19 cellular contexts compared by ENCODE assay signal in genomic region chr16:12798171-12798570, GRCh38. TPM values are rescaled to one million over a fixed set of nuclear protein-coding genes. Genes with fewer than 3 reads are reported as not detected.
DNase-seq lines count a peak whose midpoint lies in the region; ATAC-seq, FAIRE-seq and TF ChIP-seq lines count a peak whose summit lies in the region.
"Had no signal": no experiment of that assay in that cellular context is flagged by ENCODE, and none has a peak within 500 bp of the region (broad histone marks: within the 10 kb centered on the region; RNA-seq: fewer than 3 reads in every experiment).

No MANE protein-coding gene starts in this region.

- peaks cover 22% of the 10 kb centered on the region for H4K20me1 ChIP-seq in HepG2 (ENCODE audit: insufficient read depth, low read length)

- TF ChIP-seq RAD21 in HepG2 (CRISPR knock-in tag; IDR thresholded peaks at IDR 0.05): no peak

- no peak overlapping the region for H3K4me3 ChIP-seq in HepG2 (replicated peaks in 1 of 3; ENCODE audit: insufficient read depth in 1 of 3, low read depth in 2 of 3, low read length in 3 of 3)
- no peak overlapping the region for H3K4me3 ChIP-seq in right lobe of liver
- no peak overlapping the region for H3K4me3 ChIP-seq in adipocyte (ENCODE audit: low read length)
- no peak overlapping the region for H3K4me3 ChIP-seq in neutrophil (ENCODE audit: low read depth in 1 of 2, low read length in 1 of 2)
- H3K4me3 ChIP-seq: BLaER1 treated with 17β-estradiol and CSF1 and Interleukin-3, amounts not matched to agents 10 nM and 100 nM; GM23338 had no signal

- peaks cover 78% of the 10 kb centered on the region for H3K4me1 ChIP-seq in HepG2 (ENCODE audit: insufficient read depth, low read length)
- peaks cover 0 to 33% (median 11%) of the 10 kb centered on the region in 4 donors for H3K4me1 ChIP-seq in right lobe of liver
- peaks cover 62% of the 10 kb centered on the region for H3K4me1 ChIP-seq in adipocyte (ENCODE audit: control insufficient read depth, insufficient read depth, low read length)
- peaks cover 57 to 63% of the 10 kb centered on the region in 2 experiments for H3K4me1 ChIP-seq in neutrophil (ENCODE audit: control insufficient read depth in 1 of 2, insufficient read depth in 1 of 2, low read depth in 1 of 2, low read length in 1 of 2)

- H3K9ac ChIP-seq in HepG2 (ENCODE audit: insufficient read depth, low read depth, low read length): no peak overlapping the region
- no peak overlapping the region for H3K9ac ChIP-seq in adipocyte (ENCODE audit: low read length)
- H3K9ac ChIP-seq: BLaER1 treated with 17β-estradiol and CSF1 and Interleukin-3, amounts not matched to agents 10 nM and 100 nM had no signal

- no peak for TF ChIP-seq CTCF in HepG2 (CRISPR knock-in tag; IDR thresholded peaks at IDR 0.05)
- TF ChIP-seq CTCF in right lobe of liver (IDR thresholded peaks at IDR 0.05): no peak
- no peak for TF ChIP-seq CTCF in neutrophil (IDR thresholded peaks at IDR 0.05)

- peaks cover 3 to 9% of the 10 kb centered on the region in 2 experiments for H3K36me3 ChIP-seq in HepG2 (replicated peaks in 1 of 2; ENCODE audit: control insufficient read depth in 1 of 2, insufficient read depth in 2 of 2, low read length in 2 of 2)
- no peaks in the 10 kb centered on the region for H3K36me3 ChIP-seq in right lobe of liver
- H3K36me3 ChIP-seq in adipocyte (ENCODE audit: control insufficient read depth, insufficient read depth, low read length, severe bottlenecking): no peaks in the 10 kb centered on the region
- H3K36me3 ChIP-seq in neutrophil: peaks cover 39% of the 10 kb centered on the region

- peaks cover 99% of the 10 kb centered on the region for H3K79me2 ChIP-seq in HepG2 (ENCODE audit: insufficient read depth, low read length)

- DNase-seq in HepG2 (ENCODE audit: low spot score) (no peak), right lobe of liver (no peak), adipocyte (ENCODE audit: low read depth) (peak; percentile 12), NCI-H2029 (lab: John Stamatoyannopoulos, UW) (no peak), NCI-H2171 (lab: John Stamatoyannopoulos, UW) (no peak)
- no peak for DNase-seq in stimulated activated naive CD4-positive, alpha-beta T cell (lab: John Stamatoyannopoulos, UW)
- DNase-seq in stimulated activated CD4-positive, alpha-beta T cell treated with anti-CD3 and anti-CD28 coated beads, Interleukin-1b, Interleukin-23, amount 100 ng/mL, for 48 hours: no peak
- DNase-seq: 8988T; Calu3; CD8-positive, alpha-beta T cell; DMS79 treated with DMSO at 0.1 percent for 48 hours; GF-D8; HCEC 1CT had no signal

- H3K27ac ChIP-seq in HepG2 (ENCODE audit: extremely low read length, insufficient read depth, low read length) (no peak overlapping the region), right lobe of liver (no peak overlapping the region), neutrophil (peak overlapping the region; percentile 98)
- H3K27ac ChIP-seq: HL-60 had no signal

- H3K27me3 ChIP-seq in HepG2 (ENCODE audit: control insufficient read depth in 1 of 2, insufficient read depth in 2 of 2, low read length in 2 of 2) (peaks cover 0 to 6% of the 10 kb centered on the region in 2 experiments; a peak in 1 of 5 replicates), right lobe of liver (no peaks in the 10 kb centered on the region), adipocyte (replicated peaks; ENCODE audit: control insufficient read depth, insufficient read depth, low read length) (no peaks in the 10 kb centered on the region), neutrophil (no peaks in the 10 kb centered on the region)
- H3K27me3 ChIP-seq: BLaER1 treated with 17β-estradiol and CSF1 and Interleukin-3, amounts not matched to agents 10 nM and 100 nM had no signal

- FAIRE-seq in HepG2 (lab: Jason Lieb, UNC): no peak
- FAIRE-seq: H54, HTR-8/SVneo had no signal

- H3K4me2 ChIP-seq in HepG2 (ENCODE audit: low read depth, low read length): no peak overlapping the region
- H3K4me2 ChIP-seq: GM23338 had no signal

- in situ Hi-C loops in HepG2 (cut with HindIII; ENCODE audit: extremely low pct_ligation_motif_present, low pct_unique_long_range_greater_than_20kb): no loop called here

- no peak for TF ChIP-seq POLR2A in HepG2 (IDR thresholded peaks at IDR 0.05; ENCODE audit: insufficient read depth in 1 of 2, low read depth in 2 of 2, low read length in 2 of 2)
- no peak for TF ChIP-seq POLR2A in right lobe of liver (IDR thresholded peaks at IDR 0.05)

- CTCF ChIA-PET in HepG2 (lab: Yijun Ruan, JAX; ENCODE audit: low intra/inter-chr PET ratio, low total read pairs): no interaction called here

- ATAC-seq in HepG2 (no peak), right lobe of liver (no peak)
- ATAC-seq: CD8-positive, alpha-beta T cell; GM23338 had no signal

- H3K9me3 ChIP-seq in HepG2 (ENCODE audit: low read length) (no peaks in the 10 kb centered on the region), right lobe of liver (no peaks in the 10 kb centered on the region), adipocyte (ENCODE audit: control insufficient read depth, low read length) (no peaks in the 10 kb centered on the region), neutrophil (no peaks in the 10 kb centered on the region)

- TF ChIP-seq EP300 in HepG2 (IDR thresholded peaks at IDR 0.05; ENCODE audit: low read depth in 2 of 2, low read length in 2 of 2) (no peak), HepG2 (CRISPR knock-in tag; IDR thresholded peaks at IDR 0.05; ENCODE audit: borderline replicate concordance) (no peak)

- intact Hi-C loops in HepG2 (cut with micrococcal nuclease; ENCODE audit: unreplicated experiment): no loop called here
- intact Hi-C loops in right lobe of liver (cut with DNase I): no loop called here

- POLR2A ChIA-PET in HepG2 (lab: Yijun Ruan, JAX): no interaction called here

- no peak overlapping the region for H2AFZ ChIP-seq in HepG2 (ENCODE audit: low read length)
- H2AFZ ChIP-seq: GM23338 had no signal

- BruUV-seq in HepG2 (replicated peaks; lab: Mats Ljungman, UMichigan): no TSS peak

TF ChIP-seq in HepG2, 621 proteins besides CTCF, POLR2A, EP300 and RAD21 (continues in another document):
- TF ChIP-seq PRDM15 (CRISPR knock-in tag; IDR thresholded peaks at IDR 0.05) (no peak), PAWR (CRISPR knock-in tag; IDR thresholded peaks at IDR 0.05; ENCODE audit: borderline replicate concordance) (no peak)

RNA-seq across cellular contexts. Expression of gene CPPED1, which starts 5.5 kb away (rescaled TPM):
- total RNA-seq in HepG2 (2016; rRNA removed; fragmentation: Illumina TruSeq; extraction: Trizol) (66.6 and 118 TPM in 2 replicates), right lobe of liver (10 to 100 TPM; 24.0 to 41.6 (median 31.0) TPM)
- 21.2 and 21.9 TPM in 2 replicates for total RNA-seq in HepG2 (2016; cell fraction: cytosol; rRNA removed; fragmentation: Illumina TruSeq; extraction: Trizol; ENCODE audit: low read depth)
- total RNA-seq in HepG2 (2016; cell fraction: insoluble cytoplasmic fraction; rRNA removed; fragmentation: Illumina TruSeq; extraction: Trizol): 68.3 and 113 TPM in 2 replicates
- 62.9 and 66.9 TPM in 2 replicates for total RNA-seq in HepG2 (2016; cell fraction: membrane; rRNA removed; fragmentation: Illumina TruSeq; extraction: Trizol)
- 58.7 and 62.6 TPM in 2 replicates for total RNA-seq in HepG2 (2016; cell fraction: nucleus; rRNA removed; fragmentation: Illumina TruSeq; extraction: Trizol)
- 62.5 and 71.3 TPM in 2 replicates for polyA plus RNA-seq in HepG2 (2011; rRNA removed)
- 47.6 and 65.5 TPM in 2 replicates for polyA plus RNA-seq in HepG2 (2011; cell fraction: cytosol; rRNA removed)
- polyA plus RNA-seq in HepG2 (2011; cell fraction: nucleus; rRNA removed): 21.8 and 24.9 TPM in 2 replicates
- polyA plus RNA-seq in HepG2 (2012): 65.8 and 79.3 TPM in 2 replicates
- 40.3 and 43.5 TPM in 2 replicates for polyA plus RNA-seq in HepG2 (2016; cell fraction: cytosol; fragmentation: Illumina TruSeq; extraction: Trizol; ENCODE audit: low read depth)
- polyA plus RNA-seq in HepG2 (2016; cell fraction: insoluble cytoplasmic fraction; fragmentation: Illumina TruSeq; extraction: Trizol; ENCODE audit: low read depth): 204 and 209 TPM in 2 replicates
- 63.7 and 78.2 TPM in 2 replicates for polyA plus RNA-seq in HepG2 (2016; cell fraction: membrane; fragmentation: Illumina TruSeq; extraction: Trizol; ENCODE audit: low read depth)
- polyA plus RNA-seq in HepG2 (2016; cell fraction: nucleus; fragmentation: Illumina TruSeq; extraction: Trizol; ENCODE audit: insufficient read depth, low read depth): 75.7 and 79.0 TPM in 2 replicates
- polyA minus RNA-seq in HepG2 (2011; rRNA and poly(A)+ RNA removed; ENCODE audit: low replicate concordance): 6.0 and 117 TPM in 2 replicates
- polyA minus RNA-seq in HepG2 (2011; cell fraction: cytosol; rRNA and poly(A)+ RNA removed): 57.0 and 63.8 TPM in 2 replicates
- polyA minus RNA-seq in HepG2 (2011; cell fraction: nucleus; rRNA and poly(A)+ RNA removed): 65.0 and 68.2 TPM in 2 replicates
- total RNA-seq: Calu3 had no signal
